ENCODE assay signal across 4 cellular contexts in genomic region chr5:149394996-149395395, GRCh38. TPM values are rescaled to one million over a fixed set of nuclear protein-coding genes. Genes with fewer than 3 reads are reported as not detected.
"Had no signal": no experiment of that assay in that cellular context is flagged by ENCODE, and none has a peak within 500 bp of the region (broad histone marks: within the 10 kb centered on the region; RNA-seq: fewer than 3 reads in every experiment).

No MANE protein-coding gene starts in this region.

RNA-seq across cellular contexts. Expression of gene IL17B, which starts 15.9 kb away (rescaled TPM):
- total RNA-seq: HT-29, HT1080, IMR-90 had no signal
- polyA plus RNA-seq: IgD-negative memory B cell had no signal
